In the genomic region with DNA sequence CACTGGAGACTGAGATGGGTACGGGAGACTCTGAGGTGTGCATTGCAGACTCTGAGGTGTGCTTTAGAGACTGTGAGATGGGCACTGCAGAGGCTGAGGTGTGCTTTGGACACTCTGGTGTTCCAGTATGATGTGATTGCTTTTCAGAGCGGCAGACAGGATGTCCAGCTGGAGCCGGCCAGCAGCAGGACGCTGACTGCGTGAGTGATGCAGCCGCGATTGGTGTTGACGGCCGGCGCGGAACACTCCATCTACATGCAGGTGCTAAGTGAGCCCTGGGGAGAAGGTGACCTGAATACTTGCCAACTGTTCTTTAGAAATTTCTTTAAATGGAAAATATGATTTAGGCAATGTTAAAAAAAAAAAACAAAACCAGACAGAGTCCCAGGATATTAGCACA, we compare ENCODE assay signal across 27 cellular contexts.
"Had no signal": no experiment of that assay in that cellular context is flagged by ENCODE, and none has a peak within 500 bp of the region (broad histone marks: within the 10 kb centered on the region; RNA-seq: fewer than 3 reads in every experiment).

No MANE protein-coding gene starts in this region.

- H3K9me3 ChIP-seq: ovary, prostate gland, right lobe of liver, suprapubic skin, testis, tibial artery, transverse colon had no signal

- H3K4me1 ChIP-seq: neural progenitor cell, parathyroid adenoma, prostate gland, right lobe of liver, sigmoid colon, suprapubic skin, testis, tibial artery, transverse colon, upper lobe of left lung, uterus had no signal

- H3K4me3 ChIP-seq: neural progenitor cell, ovary, prostate gland, right lobe of liver, sigmoid colon, suprapubic skin, testis, tibial artery, transverse colon, upper lobe of left lung, uterus had no signal

- DNase-seq: naive thymus-derived CD4-positive, alpha-beta T cell; natural killer cell; occipital lobe; ovary; right cardiac atrium; right lobe of liver; sigmoid colon; small intestine; stimulated activated CD4-positive, alpha-beta T cell treated with anti-CD3 and anti-CD28 coated beads, Interleukin-12 subunit alpha, Interleukin-12 subunit beta, amount 100 ng/mL, for 4 hours; stimulated activated CD4-positive, alpha-beta T cell treated with anti-CD3 and anti-CD28 coated beads, Interleukin-1b, Interleukin-23, amount 100 ng/mL, for 48 hours; stimulated activated CD4-positive, alpha-beta T cell treated with anti-CD3 and anti-CD28 coated beads, Interleukin-4, amount 100 ng/mL, for 1 hour; stimulated activated CD4-positive, alpha-beta T cell treated with anti-CD3 and anti-CD28 coated beads, Interleukin-4, amount 100 ng/mL, for 4 hours; stimulated activated CD8-positive, alpha-beta memory T cell treated with anti-CD3 and anti-CD28 coated beads, Interleukin-4, amount 100 ng/mL, for 48 hours; stimulated activated naive CD4-positive, alpha-beta T cell; stimulated activated naive CD8-positive, alpha-beta T cell treated with anti-CD3 and anti-CD28 coated beads, Interleukin-15, amount 100 ng/mL, for 72 hours; stimulated activated naive CD8-positive, alpha-beta T cell treated with anti-CD3 and anti-CD28 coated beads, Interleukin-15, Interleukin-2, amounts not matched to agents 100 U/mL and 50 U/mL, for 24 hours; substantia nigra; testis; tibial artery; transverse colon; upper lobe of left lung; uterus had no signal

- H3K27ac ChIP-seq: neural progenitor cell, ovary, parathyroid adenoma, prostate gland, right lobe of liver, sigmoid colon, suprapubic skin, testis, tibial artery, transverse colon, upper lobe of left lung, uterus had no signal

- ATAC-seq: naive thymus-derived CD4-positive, alpha-beta T cell; natural killer cell; right cardiac atrium; right lobe of liver; stimulated activated memory B cell treated with anti-CD40 and anti-IgM and Interleukin-4, amounts not matched to agents 10 μg/mL and 1 μg/mL and 100 μg/mL, for 72 hours; stimulated activated naive CD8-positive, alpha-beta T cell treated with anti-CD3 and anti-CD28 coated beads, Interleukin-15, amount 100 ng/mL, for 72 hours; stimulated activated naive CD8-positive, alpha-beta T cell treated with anti-CD3 and anti-CD28 coated beads, Interleukin-15, Interleukin-2, amounts not matched to agents 100 U/mL and 50 U/mL, for 24 hours had no signal

- H3K36me3 ChIP-seq: neural progenitor cell, ovary, prostate gland, right lobe of liver, sigmoid colon, suprapubic skin, tibial artery, transverse colon, upper lobe of left lung, uterus had no signal

- H3K27me3 ChIP-seq: ovary, right lobe of liver, sigmoid colon, suprapubic skin, testis, transverse colon, upper lobe of left lung, uterus had no signal
